13 cellular contexts compared by ENCODE assay signal in genomic region chr12:57099062-57099714, GRCh38. TPM values are rescaled to one million over a fixed set of nuclear protein-coding genes. Genes with fewer than 3 reads are reported as not detected.
DNase-seq lines count a peak whose midpoint lies in the region; ATAC-seq and TF ChIP-seq lines count a peak whose summit lies in the region.
"Had no signal": no experiment of that assay in that cellular context is flagged by ENCODE, and none has a peak within 500 bp of the region (broad histone marks: within the 10 kb centered on the region; RNA-seq: fewer than 3 reads in every experiment).

No MANE protein-coding gene starts in this region.

- CTCF ChIA-PET in activated B cell treated with CpG ODN at 0.5 μM for 24 hours (lab: Charles Lee), result interaction anchor here (1.2 to 3.0 kb wide), 3 partner anchors 12 to 30 kb away, joined by 3 to 18 read pairs (median 10); partner anchors contain the start of gene STAT6

- H3K36me3 Mint-ChIP-seq in activated T-cell treated with anti-CD3 and anti-CD28 coated beads, Interleukin-2, amount 50 U/mL, for 72 hours (ENCODE audit: insufficient read depth in 2 of 2), result peaks cover 10 to 26% of the 10 kb centered on the region in 2 donors
- peaks cover 90% of the 10 kb centered on the region for H3K36me3 Mint-ChIP-seq in activated B cell treated with CpG ODN at 0.5 μM for 24 hours (ENCODE audit: low read depth)

- intact Hi-C loops in activated B cell treated with CpG ODN at 0.5 μM for 24 hours (cut with micrococcal nuclease), result no loop called here
- intact Hi-C loops in esophagus squamous epithelium (cut with DNase I), result no loop called here

- H3K27me3 ChIP-seq in esophagus squamous epithelium (no peaks in the 10 kb centered on the region), suprapubic skin (no peaks in the 10 kb centered on the region)

- no peak for DNase-seq in activated T-cell treated with anti-CD3 and anti-CD28 coated beads, Interleukin-2, amount 50 U/mL, for 72 hours
- no peak for DNase-seq in activated T-cell treated with anti-CD3 and anti-CD28 coated beads, Interleukin-2, amount 50 U/mL, for 48 hours
- no peak for DNase-seq in activated B cell treated with CpG ODN at 0.5 μM for 24 hours
- DNase-seq in esophagus squamous epithelium (lab: John Stamatoyannopoulos, UW), result no peak
- peak in 1 of 2 donors; percentile 49 for DNase-seq in suprapubic skin (ENCODE audit: low spot score in 2 of 2)
- no peak for DNase-seq in Kasumi-1 (lab: John Stamatoyannopoulos, UW)
- DNase-seq in stimulated activated CD4-positive, alpha-beta T cell treated with anti-CD3 and anti-CD28 coated beads, Interleukin-15, amount 100 ng/mL, for 24 hours, result no peak
- DNase-seq: NCI-H1436 had no signal

- H3K27ac ChIP-seq in esophagus squamous epithelium (peak overlapping the region; percentile 47 to 100 (median 82)), suprapubic skin (peak overlapping the region; percentile 55)

- ATAC-seq in activated T-cell treated with anti-CD3 and anti-CD28 coated beads, Interleukin-2, amount 50 U/mL, for 72 hours (replicated peaks in 1 of 2), result no peak
- ATAC-seq in activated B cell treated with CpG ODN at 0.5 μM for 24 hours (ENCODE audit: low read depth) (no peak), HG03280 (IDR thresholded peaks at IDR 0.05; ENCODE audit: unreplicated experiment) (no peak)

- TF ChIP-seq POLR2A in esophagus squamous epithelium (IDR thresholded peaks at IDR 0.05) (no peak), suprapubic skin (IDR thresholded peaks at IDR 0.05) (no peak)

- H3K4me1 ChIP-seq in esophagus squamous epithelium (peaks cover 27 to 84% (median 31%) of the 10 kb centered on the region in 3 donors), suprapubic skin (peaks cover 58% of the 10 kb centered on the region)

- H3K9me3 ChIP-seq in esophagus squamous epithelium (no peaks in the 10 kb centered on the region), suprapubic skin (no peaks in the 10 kb centered on the region)

- H3K4me1 Mint-ChIP-seq in activated T-cell treated with anti-CD3 and anti-CD28 coated beads, Interleukin-2, amount 50 U/mL, for 72 hours (ENCODE audit: low read depth), result peaks cover 43% of the 10 kb centered on the region
- peaks cover 41% of the 10 kb centered on the region for H3K4me1 Mint-ChIP-seq in activated B cell treated with CpG ODN at 0.5 μM for 24 hours

- TF ChIP-seq CTCF in activated B cell treated with CpG ODN at 0.5 μM for 24 hours (IDR thresholded peaks at IDR 0.05) (no peak), esophagus squamous epithelium (IDR thresholded peaks at IDR 0.05) (no peak), suprapubic skin (IDR thresholded peaks at IDR 0.05) (no peak)

- peak overlapping the region; percentile 41 for H3K27ac Mint-ChIP-seq in activated T-cell treated with anti-CD3 and anti-CD28 coated beads, Interleukin-2, amount 50 U/mL, for 72 hours
- peak overlapping the region; percentile 47 for H3K27ac Mint-ChIP-seq in activated B cell treated with CpG ODN at 0.5 μM for 24 hours

- no peaks in the 10 kb centered on the region for H3K27me3 Mint-ChIP-seq in activated T-cell treated with anti-CD3 and anti-CD28 coated beads, Interleukin-2, amount 50 U/mL, for 72 hours (ENCODE audit: low read depth)
- no peaks in the 10 kb centered on the region for H3K27me3 Mint-ChIP-seq in activated B cell treated with CpG ODN at 0.5 μM for 24 hours

- no peaks in the 10 kb centered on the region for H3K9me3 Mint-ChIP-seq in activated T-cell treated with anti-CD3 and anti-CD28 coated beads, Interleukin-2, amount 50 U/mL, for 72 hours
- no peaks in the 10 kb centered on the region for H3K9me3 Mint-ChIP-seq in activated B cell treated with CpG ODN at 0.5 μM for 24 hours

- POLR2A ChIA-PET in activated B cell treated with CpG ODN at 0.5 μM for 24 hours (lab: Charles Lee), result interaction anchor here (16.5 to 17.0 kb wide), 3 partner anchors 5 to 25 kb away, joined by 337 to 692 read pairs (median 692); partner anchors contain the start of genes NAB2, NEMP1 and STAT6

- H3K4me3 Mint-ChIP-seq in activated T-cell treated with anti-CD3 and anti-CD28 coated beads, Interleukin-2, amount 50 U/mL, for 72 hours, result no peak overlapping the region
- H3K4me3 Mint-ChIP-seq in activated B cell treated with CpG ODN at 0.5 μM for 24 hours, result no peak overlapping the region

- TF ChIP-seq EP300 in suprapubic skin (IDR thresholded peaks at IDR 0.05), result no peak

- no peak overlapping the region for H3K4me3 ChIP-seq in esophagus squamous epithelium
- no peak overlapping the region for H3K4me3 ChIP-seq in suprapubic skin
- H3K4me3 ChIP-seq: smooth muscle cell had no signal

- H3K36me3 ChIP-seq in esophagus squamous epithelium (peaks cover 17 to 96% (median 30%) of the 10 kb centered on the region in 3 donors), suprapubic skin (peaks cover 76% of the 10 kb centered on the region)

- 71 to 85% methylated on average over 9 to 11 of the region's 11 CpGs for WGBS in esophagus squamous epithelium, 2 donors
- 76% methylated on average over 11 of the region's 11 CpGs for WGBS in suprapubic skin

RNA-seq across cellular contexts. Expression of gene NAB2, which starts 10.3 kb away (rescaled TPM):
- 10 to 100 TPM; 30.7 to 31.0 TPM for total RNA-seq in activated T-cell treated with anti-CD3 and anti-CD28 coated beads, Interleukin-2, amount 50 U/mL, for 72 hours
- total RNA-seq in activated B cell treated with CpG ODN at 0.5 μM for 24 hours (20.4 and 22.1 TPM in 2 replicates), esophagus squamous epithelium (10 to 100 TPM in 3 of 4 donors, 1 to 10 TPM in 1; 9.1 to 25.2 (median 13.3) TPM), suprapubic skin (10 to 100 TPM; 28.2 to 52.5 (median 36.9) TPM)

RNA-seq across cellular contexts. Expression of gene STAT6, which starts 12.0 kb away (rescaled TPM):
- 100 to 1,000 TPM; 178 to 191 TPM for total RNA-seq in activated T-cell treated with anti-CD3 and anti-CD28 coated beads, Interleukin-2, amount 50 U/mL, for 72 hours
- total RNA-seq in activated B cell treated with CpG ODN at 0.5 μM for 24 hours (635 and 745 TPM in 2 replicates), esophagus squamous epithelium (100 to 1,000 TPM in 2 of 4 donors, 10 to 100 TPM in 2; 72.7 to 138 (median 102) TPM), suprapubic skin (100 to 1,000 TPM; 140 to 348 (median 183) TPM)

RNA-seq across cellular contexts. Expression of gene NEMP1, which starts 20.6 kb away (rescaled TPM):
- 100 to 1,000 TPM; 114 to 119 TPM for total RNA-seq in activated T-cell treated with anti-CD3 and anti-CD28 coated beads, Interleukin-2, amount 50 U/mL, for 72 hours
- total RNA-seq in activated B cell treated with CpG ODN at 0.5 μM for 24 hours, result 23.0 and 27.6 TPM in 2 replicates
- 1 to 10 TPM; 4.1 to 7.6 (median 6.7) TPM for total RNA-seq in esophagus squamous epithelium
- total RNA-seq in suprapubic skin, result 10 to 100 TPM in 2 of 4 donors, 1 to 10 TPM in 2; 6.5 to 31.2 (median 9.5) TPM

RNA-seq across cellular contexts. Expression of gene LRP1, which starts 29.1 kb away (rescaled TPM):
- total RNA-seq in activated T-cell treated with anti-CD3 and anti-CD28 coated beads, Interleukin-2, amount 50 U/mL, for 72 hours, result 1 to 10 TPM; 3.2 to 4.8 TPM
- total RNA-seq in activated B cell treated with CpG ODN at 0.5 μM for 24 hours, result 0.56 and 0.95 TPM in 2 replicates
- total RNA-seq in esophagus squamous epithelium, result 100 to 1,000 TPM in 1 of 4 donors, 10 to 100 TPM in 3; 60.8 to 147 (median 81.9) TPM
- 100 to 1,000 TPM in 2 of 4 donors, 10 to 100 TPM in 2; 83.1 to 149 (median 106) TPM for total RNA-seq in suprapubic skin

RNA-seq across cellular contexts. Expression of gene LRP1-AS, which starts 48.2 kb away (rescaled TPM):
- total RNA-seq in activated T-cell treated with anti-CD3 and anti-CD28 coated beads, Interleukin-2, amount 50 U/mL, for 72 hours, result not detected
- total RNA-seq in activated B cell treated with CpG ODN at 0.5 μM for 24 hours, result not detected in 2 replicates
- total RNA-seq in esophagus squamous epithelium, result not detected
- total RNA-seq in suprapubic skin, result not detected
- total RNA-seq: cerebellum, fibroblast of villous mesenchyme, smooth muscle cell, ureter had no signal
